19 cellular contexts compared by ENCODE assay signal in genomic region chr7:36567699-36568436, GRCh38.
DNase-seq lines count a peak whose midpoint lies in the region; ATAC-seq and TF ChIP-seq lines count a peak whose summit lies in the region.
"Had no signal": no experiment of that assay in that cellular context is flagged by ENCODE, and none has a peak within 500 bp of the region (broad histone marks: within the 10 kb centered on the region; RNA-seq: fewer than 3 reads in every experiment).

No MANE protein-coding gene starts in this region.

- H3K4me1 ChIP-seq in left ventricle myocardium inferior: peaks cover 8% of the 10 kb centered on the region
- H3K4me1 ChIP-seq: Caco-2 had no signal

- no peaks in the 10 kb centered on the region for H3K27me3 ChIP-seq in left ventricle myocardium inferior (ENCODE audit: low read depth)

- H3K27me3 Mint-ChIP-seq in activated T-cell treated with anti-CD3 and anti-CD28 coated beads, Interleukin-2, amount 50 U/mL, for 72 hours (ENCODE audit: low read depth): no peaks in the 10 kb centered on the region
- H3K27me3 Mint-ChIP-seq in activated T-cell treated with anti-CD3 and anti-CD28 coated beads, Interleukin-2, amount 50 U/mL, for 4 hours (ENCODE audit: low read depth): no peaks in the 10 kb centered on the region
- no peaks in the 10 kb centered on the region for H3K27me3 Mint-ChIP-seq in dendritic cell treated with granulocyte-macrophage colony-stimulating factor and Interleukin-4, amounts not matched to agents 40 ng/mL and 50 ng/mL, for 4 days
- H3K27me3 Mint-ChIP-seq in naive thymus-derived CD8-positive, alpha-beta T cell: no peaks in the 10 kb centered on the region
- no peaks in the 10 kb centered on the region for H3K27me3 Mint-ChIP-seq in activated T-helper 1 cell treated with anti-CD3 and anti-CD28 coated beads, Interleukin-12 subunit alpha, Interleukin-12 subunit beta, Interleukin-2, Interleukin-4 antibody, amounts not matched to agents 30 ng/mL and 10 ng/mL and 1 ng/mL, durations not matched to agents 14 hours and 24 hours and 36 hours (ENCODE audit: insufficient read depth)

- H3K4me1 Mint-ChIP-seq in activated T-cell treated with anti-CD3 and anti-CD28 coated beads, Interleukin-2, amount 50 U/mL, for 72 hours (ENCODE audit: low read depth): peaks cover 14% of the 10 kb centered on the region
- H3K4me1 Mint-ChIP-seq in activated T-cell treated with anti-CD3 and anti-CD28 coated beads, Interleukin-2, amount 50 U/mL, for 4 hours (ENCODE audit: low read depth): peaks cover 9% of the 10 kb centered on the region
- peaks cover 70% of the 10 kb centered on the region for H3K4me1 Mint-ChIP-seq in dendritic cell treated with granulocyte-macrophage colony-stimulating factor and Interleukin-4, amounts not matched to agents 40 ng/mL and 50 ng/mL, for 4 days (ENCODE audit: low read depth)
- H3K4me1 Mint-ChIP-seq in naive thymus-derived CD8-positive, alpha-beta T cell: peaks cover 10 to 30% (median 19%) of the 10 kb centered on the region in 4 donors
- H3K4me1 Mint-ChIP-seq in activated T-helper 1 cell treated with anti-CD3 and anti-CD28 coated beads, Interleukin-12 subunit alpha, Interleukin-12 subunit beta, Interleukin-2, Interleukin-4 antibody, amounts not matched to agents 30 ng/mL and 10 ng/mL and 1 ng/mL, durations not matched to agents 14 hours and 24 hours and 36 hours (ENCODE audit: low read depth): peaks cover 17% of the 10 kb centered on the region
- H3K4me1 Mint-ChIP-seq: B cell; CD4-positive, CD25-positive, alpha-beta regulatory T cell had no signal

- ATAC-seq in activated T-cell treated with anti-CD3 and anti-CD28 coated beads, Interleukin-2, amount 50 U/mL, for 72 hours (replicated peaks in 1 of 2): no peak
- ATAC-seq in activated T-cell treated with anti-CD3 and anti-CD28 coated beads, Interleukin-2, amount 50 U/mL, for 4 hours: no peak
- ATAC-seq in naive thymus-derived CD8-positive, alpha-beta T cell: no peak
- ATAC-seq in HG02840 (IDR thresholded peaks at IDR 0.05; ENCODE audit: low FRiP score, unreplicated experiment): no peak

- H3K27ac Mint-ChIP-seq in activated T-cell treated with anti-CD3 and anti-CD28 coated beads, Interleukin-2, amount 50 U/mL, for 72 hours: peak overlapping the region; percentile 10
- H3K27ac Mint-ChIP-seq in dendritic cell treated with granulocyte-macrophage colony-stimulating factor and Interleukin-4, amounts not matched to agents 40 ng/mL and 50 ng/mL, for 4 days: peak overlapping the region; percentile 1
- peak overlapping the region in 6 of 10 donors; percentile 0 to 53 (median 10) for H3K27ac Mint-ChIP-seq in naive thymus-derived CD8-positive, alpha-beta T cell
- H3K27ac Mint-ChIP-seq in activated T-helper 1 cell treated with anti-CD3 and anti-CD28 coated beads, Interleukin-12 subunit alpha, Interleukin-12 subunit beta, Interleukin-2, Interleukin-4 antibody, amounts not matched to agents 30 ng/mL and 10 ng/mL and 1 ng/mL, durations not matched to agents 14 hours and 24 hours and 36 hours: no peak overlapping the region
- H3K27ac Mint-ChIP-seq: B cell had no signal

- no peak for TF ChIP-seq CTCF in left ventricle myocardium inferior (IDR thresholded peaks at IDR 0.05; ENCODE audit: borderline replicate concordance)

- H3K36me3 ChIP-seq in left ventricle myocardium inferior: no peaks in the 10 kb centered on the region

- peaks cover 0 to 2% of the 10 kb centered on the region in 2 donors for H3K36me3 Mint-ChIP-seq in activated T-cell treated with anti-CD3 and anti-CD28 coated beads, Interleukin-2, amount 50 U/mL, for 72 hours (ENCODE audit: insufficient read depth in 2 of 2)
- peaks cover 2% of the 10 kb centered on the region for H3K36me3 Mint-ChIP-seq in activated T-cell treated with anti-CD3 and anti-CD28 coated beads, Interleukin-2, amount 50 U/mL, for 4 hours (ENCODE audit: insufficient read depth)
- peaks cover 60% of the 10 kb centered on the region for H3K36me3 Mint-ChIP-seq in dendritic cell treated with granulocyte-macrophage colony-stimulating factor and Interleukin-4, amounts not matched to agents 40 ng/mL and 50 ng/mL, for 4 days (ENCODE audit: low read depth)
- peaks cover 0 to 67% (median 16%) of the 10 kb centered on the region in 3 donors for H3K36me3 Mint-ChIP-seq in naive thymus-derived CD8-positive, alpha-beta T cell
- H3K36me3 Mint-ChIP-seq in activated T-helper 1 cell treated with anti-CD3 and anti-CD28 coated beads, Interleukin-12 subunit alpha, Interleukin-12 subunit beta, Interleukin-2, Interleukin-4 antibody, amounts not matched to agents 30 ng/mL and 10 ng/mL and 1 ng/mL, durations not matched to agents 14 hours and 24 hours and 36 hours (ENCODE audit: low read depth): no peaks in the 10 kb centered on the region
- H3K36me3 Mint-ChIP-seq: CD4-positive, CD25-positive, alpha-beta regulatory T cell had no signal

- no peaks in the 10 kb centered on the region for H3K9me3 Mint-ChIP-seq in activated T-cell treated with anti-CD3 and anti-CD28 coated beads, Interleukin-2, amount 50 U/mL, for 72 hours
- H3K9me3 Mint-ChIP-seq in activated T-cell treated with anti-CD3 and anti-CD28 coated beads, Interleukin-2, amount 50 U/mL, for 4 hours: no peaks in the 10 kb centered on the region
- no peaks in the 10 kb centered on the region for H3K9me3 Mint-ChIP-seq in dendritic cell treated with granulocyte-macrophage colony-stimulating factor and Interleukin-4, amounts not matched to agents 40 ng/mL and 50 ng/mL, for 4 days
- no peaks in the 10 kb centered on the region for H3K9me3 Mint-ChIP-seq in naive thymus-derived CD8-positive, alpha-beta T cell
- no peaks in the 10 kb centered on the region for H3K9me3 Mint-ChIP-seq in activated T-helper 1 cell treated with anti-CD3 and anti-CD28 coated beads, Interleukin-12 subunit alpha, Interleukin-12 subunit beta, Interleukin-2, Interleukin-4 antibody, amounts not matched to agents 30 ng/mL and 10 ng/mL and 1 ng/mL, durations not matched to agents 14 hours and 24 hours and 36 hours
- H3K9me3 Mint-ChIP-seq: CD4-positive, CD25-positive, alpha-beta regulatory T cell had no signal

- intact Hi-C loops in dendritic cell treated with granulocyte-macrophage colony-stimulating factor and Interleukin-4, amounts not matched to agents 40 ng/mL and 50 ng/mL, for 4 days (cut with micrococcal nuclease): no loop called here
- intact Hi-C loops in activated T-helper 1 cell treated with anti-CD3 and anti-CD28 coated beads, Interleukin-12 subunit alpha, Interleukin-12 subunit beta, Interleukin-2, Interleukin-4 antibody, amounts not matched to agents 30 ng/mL and 10 ng/mL and 1 ng/mL, durations not matched to agents 14 hours and 24 hours and 36 hours (cut with micrococcal nuclease): no loop called here
- intact Hi-C loops in left ventricle myocardium inferior (cut with micrococcal nuclease): no loop called here

- no peak overlapping the region for H3K4me3 ChIP-seq in left ventricle myocardium inferior
- H3K4me3 ChIP-seq: SK-N-MC had no signal

- no peaks in the 10 kb centered on the region for H3K9me3 ChIP-seq in left ventricle myocardium inferior (replicated peaks)
- H3K9me3 ChIP-seq: Caco-2 had no signal

- no peak for DNase-seq in activated T-cell treated with anti-CD3 and anti-CD28 coated beads, Interleukin-2, amount 50 U/mL, for 72 hours
- no peak for DNase-seq in activated T-cell treated with anti-CD3 and anti-CD28 coated beads, Interleukin-2, amount 50 U/mL, for 4 hours
- no peak for DNase-seq in naive thymus-derived CD8-positive, alpha-beta T cell
- DNase-seq in activated T-helper 1 cell treated with anti-CD3 and anti-CD28 coated beads, Interleukin-12 subunit alpha, Interleukin-12 subunit beta, Interleukin-2, Interleukin-4 antibody, amounts not matched to agents 30 ng/mL and 10 ng/mL and 1 ng/mL, durations not matched to agents 14 hours and 24 hours and 36 hours (ENCODE audit: low spot score): no peak
- DNase-seq in left ventricle myocardium inferior (no peak), hepatic stellate cell (ENCODE audit: low spot score) (no peak)
- DNase-seq: 8988T; Caco-2; CD4-positive, CD25-positive, alpha-beta regulatory T cell; EL; NCI-H1092 treated with DMSO at 0.1 percent for 48 hours; NCI-H146; NCI-H2081; NCI-H2171 treated with DMSO at 0.1 percent for 48 hours; Right ventricle myocardium superior had no signal

- POLR2A ChIA-PET in naive thymus-derived CD8-positive, alpha-beta T cell (lab: Charles Lee): no interaction called here

- no peak overlapping the region for H3K27ac ChIP-seq in left ventricle myocardium inferior (replicated peaks)
- H3K27ac ChIP-seq: SK-N-MC had no signal

- H3K4me3 Mint-ChIP-seq in activated T-cell treated with anti-CD3 and anti-CD28 coated beads, Interleukin-2, amount 50 U/mL, for 72 hours: no peak overlapping the region
- no peak overlapping the region for H3K4me3 Mint-ChIP-seq in activated T-cell treated with anti-CD3 and anti-CD28 coated beads, Interleukin-2, amount 50 U/mL, for 4 hours
- no peak overlapping the region for H3K4me3 Mint-ChIP-seq in dendritic cell treated with granulocyte-macrophage colony-stimulating factor and Interleukin-4, amounts not matched to agents 40 ng/mL and 50 ng/mL, for 4 days
- H3K4me3 Mint-ChIP-seq in naive thymus-derived CD8-positive, alpha-beta T cell: no peak overlapping the region
- no peak overlapping the region for H3K4me3 Mint-ChIP-seq in activated T-helper 1 cell treated with anti-CD3 and anti-CD28 coated beads, Interleukin-12 subunit alpha, Interleukin-12 subunit beta, Interleukin-2, Interleukin-4 antibody, amounts not matched to agents 30 ng/mL and 10 ng/mL and 1 ng/mL, durations not matched to agents 14 hours and 24 hours and 36 hours
- H3K4me3 Mint-ChIP-seq: B cell; CD4-positive, CD25-positive, alpha-beta regulatory T cell had no signal
